In the genomic region with DNA sequence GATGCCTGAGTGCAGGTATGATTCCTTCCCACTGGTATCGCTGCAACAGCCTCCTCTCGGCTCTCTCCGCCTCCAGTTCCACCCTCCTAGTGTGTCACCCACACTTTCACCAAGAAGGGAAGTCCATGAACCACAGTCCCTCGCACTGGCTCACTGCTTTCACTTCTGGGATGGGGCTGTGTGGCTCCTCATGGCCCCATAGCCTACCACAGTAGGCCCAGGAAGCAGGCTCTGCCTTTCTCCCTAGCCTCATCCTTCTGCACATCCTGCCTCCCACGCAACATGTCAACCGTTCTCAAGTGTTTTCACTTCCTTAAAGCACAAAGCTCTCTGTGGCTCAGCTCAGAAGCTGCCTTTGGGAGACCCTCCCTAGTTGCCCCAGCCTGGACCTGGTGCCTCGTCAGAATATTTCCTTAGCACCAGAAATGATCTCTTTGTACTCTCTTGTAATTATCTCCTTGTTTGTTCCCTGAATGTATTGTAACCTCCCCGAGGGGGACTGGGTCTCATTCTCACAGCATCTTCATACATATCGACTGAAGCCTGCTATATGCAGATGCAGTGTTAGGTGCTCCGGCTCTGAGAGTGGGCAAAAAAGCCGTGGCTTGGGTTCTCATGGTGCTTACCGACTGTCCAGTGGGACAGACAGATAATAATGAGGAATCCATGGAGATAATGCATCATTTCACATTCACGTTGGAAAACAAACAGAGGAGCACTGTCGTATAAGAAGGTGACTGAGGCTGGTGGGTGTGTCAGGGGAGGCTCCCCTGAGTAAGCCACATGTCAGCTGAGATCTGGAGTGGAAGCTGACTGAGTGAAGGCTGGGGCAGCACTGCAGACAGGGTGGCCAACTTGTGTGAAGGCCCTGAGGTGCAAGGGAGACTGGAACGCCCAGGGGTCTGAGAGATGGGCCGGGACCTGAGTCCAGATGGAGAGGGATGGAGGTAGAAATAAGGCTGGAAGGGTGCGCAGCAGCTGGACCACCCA, we compare ENCODE assay signal across 8 cellular contexts.
DNase-seq lines count a peak whose midpoint lies in the region; ATAC-seq, FAIRE-seq and TF ChIP-seq lines count a peak whose summit lies in the region.

No MANE protein-coding gene starts in this region.

- H3K4me1 Mint-ChIP-seq in activated T-cell treated with anti-CD3 and anti-CD28 coated beads, Interleukin-2, amount 50 U/mL, for 4 hours (ENCODE audit: low read depth): peaks cover 28% of the 10 kb centered on the region

- H3K4me3 Mint-ChIP-seq in activated T-cell treated with anti-CD3 and anti-CD28 coated beads, Interleukin-2, amount 50 U/mL, for 4 hours: no peak overlapping the region

- DNase-seq in BE2C (no peak), NCI-H446 treated with DMSO at 0.1 percent for 48 hours (lab: John Stamatoyannopoulos, UW) (no peak), D721Med (ENCODE audit: insufficient read length, low spot score) (no peak)
- DNase-seq in activated T-cell treated with anti-CD3 and anti-CD28 coated beads, Interleukin-2, amount 50 U/mL, for 4 hours: no peak
- peak; percentile 21 for DNase-seq in stimulated activated CD4-positive, alpha-beta T cell treated with anti-CD3 and anti-CD28 coated beads, Interleukin-4, amount 100 ng/mL, for 1 hour

- peaks cover 20% of the 10 kb centered on the region for H3K4me1 ChIP-seq in BE2C

- ATAC-seq in GM19324 (IDR thresholded peaks at IDR 0.05; ENCODE audit: low FRiP score, unreplicated experiment) (peak; percentile 41), HG03196 (IDR thresholded peaks at IDR 0.05; ENCODE audit: unreplicated experiment) (peak; percentile 57), HG03097 (IDR thresholded peaks at IDR 0.05; ENCODE audit: low FRiP score, unreplicated experiment) (no peak)
- ATAC-seq in activated T-cell treated with anti-CD3 and anti-CD28 coated beads, Interleukin-2, amount 50 U/mL, for 4 hours: peak; percentile 60 to 71

- no peak for FAIRE-seq in D721Med (lab: Jason Lieb, UNC)

- no peaks in the 10 kb centered on the region for H3K9me3 Mint-ChIP-seq in activated T-cell treated with anti-CD3 and anti-CD28 coated beads, Interleukin-2, amount 50 U/mL, for 4 hours

- no peaks in the 10 kb centered on the region for H3K36me3 Mint-ChIP-seq in activated T-cell treated with anti-CD3 and anti-CD28 coated beads, Interleukin-2, amount 50 U/mL, for 4 hours (ENCODE audit: insufficient read depth)

- H3K36me3 ChIP-seq in BE2C: no peaks in the 10 kb centered on the region

- no peaks in the 10 kb centered on the region for H3K27me3 ChIP-seq in BE2C

- H3K9me3 ChIP-seq in BE2C: no peaks in the 10 kb centered on the region

- H3K27me3 Mint-ChIP-seq in activated T-cell treated with anti-CD3 and anti-CD28 coated beads, Interleukin-2, amount 50 U/mL, for 4 hours (ENCODE audit: low read depth): peaks cover 9% of the 10 kb centered on the region

- 0 out of 2 replicates have a peak, but pooled peaks have one; percentile 4 for TF ChIP-seq CTCF in BE2C (IDR thresholded peaks at IDR 0.05; ENCODE audit: low read depth, low read length)
- no peak for TF ChIP-seq CTCF in D721Med (IDR thresholded peaks at IDR 0.05; ENCODE audit: insufficient read depth, missing control alignments)

- H3K4me3 ChIP-seq in BE2C (ENCODE audit: low read depth, low read length): no peak overlapping the region
